27 cellular contexts compared by ENCODE assay signal in the genomic region with DNA sequence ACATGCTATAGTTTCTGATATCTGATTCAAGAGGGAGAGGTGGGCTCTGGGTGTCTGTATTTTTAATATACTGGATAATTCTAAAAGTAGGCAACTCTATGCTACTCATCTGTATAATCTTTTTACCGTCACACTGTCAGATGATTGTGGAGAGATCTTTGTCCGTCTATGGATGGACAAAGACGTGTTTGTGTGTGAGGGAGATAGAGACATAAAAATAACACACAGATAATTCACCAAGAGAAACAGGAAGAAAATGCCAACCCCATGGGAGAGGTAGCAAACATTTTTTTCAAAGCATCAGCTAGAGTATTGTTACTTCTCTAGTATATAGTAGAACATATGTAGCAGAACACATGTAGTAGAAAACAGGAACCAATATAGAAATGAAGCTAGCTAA.
DNase-seq lines count a peak whose midpoint lies in the region; ATAC-seq and TF ChIP-seq lines count a peak whose summit lies in the region.
"Had no signal": no experiment of that assay in that cellular context is flagged by ENCODE, and none has a peak within 500 bp of the region (broad histone marks: within the 10 kb centered on the region; RNA-seq: fewer than 3 reads in every experiment).

No MANE protein-coding gene starts in this region.

- no peak overlapping the region for H3K27ac Mint-ChIP-seq in chondrocyte (ENCODE audit: unreplicated experiment)
- H3K27ac Mint-ChIP-seq: B cell; CD14-positive monocyte; CD4-positive, alpha-beta memory T cell; CD4-positive, alpha-beta T cell; CD4-positive, CD25-positive, alpha-beta regulatory T cell; CD8-positive, alpha-beta memory T cell; CD8-positive, alpha-beta T cell had no signal

- H3K27me3 Mint-ChIP-seq in chondrocyte (ENCODE audit: low read depth) = no peaks in the 10 kb centered on the region
- H3K27me3 Mint-ChIP-seq: B cell; CD4-positive, alpha-beta memory T cell; CD4-positive, alpha-beta T cell; CD4-positive, CD25-positive, alpha-beta regulatory T cell; CD8-positive, alpha-beta memory T cell had no signal

- TF ChIP-seq CTCF in chondrocyte (IDR thresholded peaks at IDR 0.05) = no peak

- peak; percentile 77 for DNase-seq in SK-MEL-5 (ENCODE audit: low read depth, low spot score)
- peak; percentile 69 for DNase-seq in foreskin melanocyte
- DNase-seq in chondrocyte (ENCODE audit: low spot score) = no peak
- DNase-seq: 8988T; ACHN; AML-193; BE2C; C1 segment of cervical spinal cord; Caco-2; Calu3; CD4-positive, alpha-beta memory T cell; CD4-positive, alpha-beta T cell; CD4-positive, CD25-positive, alpha-beta regulatory T cell; CD8-positive, alpha-beta memory T cell; CD8-positive, alpha-beta T cell; COR-L47; DMS 273 treated with DMSO at 0.1 percent for 48 hours; DMS153; DMS53; DMS79; DMS79 treated with DMSO at 0.1 percent for 48 hours; DND-41; EL had no signal

- no peak for ATAC-seq in HG03342 (IDR thresholded peaks at IDR 0.05; ENCODE audit: unreplicated experiment)
- ATAC-seq: A549; CD8-positive, alpha-beta T cell had no signal

- H3K9me3 Mint-ChIP-seq in chondrocyte (ENCODE audit: low read depth) = peaks cover 35% of the 10 kb centered on the region

- no peaks in the 10 kb centered on the region for H3K4me1 Mint-ChIP-seq in chondrocyte (ENCODE audit: low read depth)
- H3K4me1 Mint-ChIP-seq: B cell; CD14-positive monocyte; CD4-positive, alpha-beta memory T cell; CD4-positive, CD25-positive, alpha-beta regulatory T cell; CD8-positive, alpha-beta memory T cell had no signal

- no peaks in the 10 kb centered on the region for H3K36me3 Mint-ChIP-seq in chondrocyte (ENCODE audit: low read depth)
- H3K36me3 Mint-ChIP-seq: CD14-positive monocyte; CD4-positive, alpha-beta memory T cell; CD4-positive, CD25-positive, alpha-beta regulatory T cell; CD8-positive, alpha-beta T cell had no signal

- in situ Hi-C loops in SK-MEL-5 (cut with HindIII; ENCODE audit: low pct_unique_long_range_greater_than_20kb, low sequenced_read_pairs) = no loop called here

- H3K4me3 Mint-ChIP-seq in chondrocyte (ENCODE audit: unreplicated experiment) = no peak overlapping the region
- H3K4me3 Mint-ChIP-seq: B cell; CD14-positive monocyte; CD4-positive, alpha-beta memory T cell; CD4-positive, alpha-beta T cell; CD4-positive, CD25-positive, alpha-beta regulatory T cell; CD8-positive, alpha-beta memory T cell; CD8-positive, alpha-beta T cell had no signal
